In the genomic region with DNA sequence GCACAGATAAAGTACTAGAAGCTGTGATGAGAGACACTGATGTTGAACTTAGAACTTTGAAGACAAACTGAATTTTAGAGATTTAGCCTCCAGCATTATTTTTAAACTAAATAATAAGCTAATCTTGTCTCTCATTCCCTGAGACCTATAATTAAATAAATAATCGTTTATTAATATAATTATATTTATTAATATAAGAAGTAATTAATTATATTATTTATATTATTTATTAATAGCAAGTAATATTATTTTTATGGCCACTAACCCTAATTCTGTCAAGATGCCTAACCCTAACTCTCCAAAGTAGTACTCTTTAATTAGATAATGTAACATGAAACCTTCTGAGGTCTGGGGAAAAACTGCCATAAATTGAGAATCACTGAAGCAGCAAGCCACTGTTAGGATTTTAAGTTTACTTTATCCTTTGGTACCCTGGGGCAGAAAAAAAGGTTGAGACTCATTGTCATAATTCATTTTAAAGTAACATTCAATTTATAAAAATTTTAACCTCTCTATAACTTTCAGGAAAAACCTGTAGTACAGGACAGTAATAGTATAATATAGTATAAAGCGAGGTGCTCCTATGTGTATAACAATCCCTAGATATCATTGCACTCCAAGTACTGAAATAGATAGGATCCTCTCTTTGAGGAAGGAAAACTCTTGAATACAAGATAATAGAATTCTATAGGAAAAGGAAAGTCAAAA, we compare ENCODE assay signal across 1 cellular context.
TF ChIP-seq lines count a peak whose summit lies in the region.

No MANE protein-coding gene starts in this region.

TF ChIP-seq in SK-N-SH, 30 proteins besides CTCF, POLR2A, EP300 and RAD21 (continued from another document):
- no peak for TF ChIP-seq MXI1 (IDR thresholded peaks at IDR 0.05; ENCODE audit: low read depth, low read length)
- TF ChIP-seq, protein P1, sequence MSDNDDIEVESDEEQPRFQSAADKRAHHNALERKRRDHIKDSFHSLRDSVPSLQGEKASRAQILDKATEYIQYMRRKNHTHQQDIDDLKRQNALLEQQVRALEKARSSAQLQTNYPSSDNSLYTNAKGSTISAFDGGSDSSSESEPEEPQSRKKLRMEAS (IDR thresholded peaks at IDR 0.05; ENCODE audit: low read depth): no peak
- TF ChIP-seq, protein P2, sequence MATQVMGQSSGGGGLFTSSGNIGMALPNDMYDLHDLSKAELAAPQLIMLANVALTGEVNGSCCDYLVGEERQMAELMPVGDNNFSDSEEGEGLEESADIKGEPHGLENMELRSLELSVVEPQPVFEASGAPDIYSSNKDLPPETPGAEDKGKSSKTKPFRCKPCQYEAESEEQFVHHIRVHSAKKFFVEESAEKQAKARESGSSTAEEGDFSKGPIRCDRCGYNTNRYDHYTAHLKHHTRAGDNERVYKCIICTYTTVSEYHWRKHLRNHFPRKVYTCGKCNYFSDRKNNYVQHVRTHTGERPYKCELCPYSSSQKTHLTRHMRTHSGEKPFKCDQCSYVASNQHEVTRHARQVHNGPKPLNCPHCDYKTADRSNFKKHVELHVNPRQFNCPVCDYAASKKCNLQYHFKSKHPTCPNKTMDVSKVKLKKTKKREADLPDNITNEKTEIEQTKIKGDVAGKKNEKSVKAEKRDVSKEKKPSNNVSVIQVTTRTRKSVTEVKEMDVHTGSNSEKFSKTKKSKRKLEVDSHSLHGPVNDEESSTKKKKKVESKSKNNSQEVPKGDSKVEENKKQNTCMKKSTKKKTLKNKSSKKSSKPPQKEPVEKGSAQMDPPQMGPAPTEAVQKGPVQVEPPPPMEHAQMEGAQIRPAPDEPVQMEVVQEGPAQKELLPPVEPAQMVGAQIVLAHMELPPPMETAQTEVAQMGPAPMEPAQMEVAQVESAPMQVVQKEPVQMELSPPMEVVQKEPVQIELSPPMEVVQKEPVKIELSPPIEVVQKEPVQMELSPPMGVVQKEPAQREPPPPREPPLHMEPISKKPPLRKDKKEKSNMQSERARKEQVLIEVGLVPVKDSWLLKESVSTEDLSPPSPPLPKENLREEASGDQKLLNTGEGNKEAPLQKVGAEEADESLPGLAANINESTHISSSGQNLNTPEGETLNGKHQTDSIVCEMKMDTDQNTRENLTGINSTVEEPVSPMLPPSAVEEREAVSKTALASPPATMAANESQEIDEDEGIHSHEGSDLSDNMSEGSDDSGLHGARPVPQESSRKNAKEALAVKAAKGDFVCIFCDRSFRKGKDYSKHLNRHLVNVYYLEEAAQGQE (IDR thresholded peaks at IDR 0.05; ENCODE audit: low read depth, low read length): no peak
- TF ChIP-seq FOSL2 (IDR thresholded peaks at IDR 0.05; ENCODE audit: borderline replicate concordance, low read depth): no peak
- TF ChIP-seq, protein P3, sequence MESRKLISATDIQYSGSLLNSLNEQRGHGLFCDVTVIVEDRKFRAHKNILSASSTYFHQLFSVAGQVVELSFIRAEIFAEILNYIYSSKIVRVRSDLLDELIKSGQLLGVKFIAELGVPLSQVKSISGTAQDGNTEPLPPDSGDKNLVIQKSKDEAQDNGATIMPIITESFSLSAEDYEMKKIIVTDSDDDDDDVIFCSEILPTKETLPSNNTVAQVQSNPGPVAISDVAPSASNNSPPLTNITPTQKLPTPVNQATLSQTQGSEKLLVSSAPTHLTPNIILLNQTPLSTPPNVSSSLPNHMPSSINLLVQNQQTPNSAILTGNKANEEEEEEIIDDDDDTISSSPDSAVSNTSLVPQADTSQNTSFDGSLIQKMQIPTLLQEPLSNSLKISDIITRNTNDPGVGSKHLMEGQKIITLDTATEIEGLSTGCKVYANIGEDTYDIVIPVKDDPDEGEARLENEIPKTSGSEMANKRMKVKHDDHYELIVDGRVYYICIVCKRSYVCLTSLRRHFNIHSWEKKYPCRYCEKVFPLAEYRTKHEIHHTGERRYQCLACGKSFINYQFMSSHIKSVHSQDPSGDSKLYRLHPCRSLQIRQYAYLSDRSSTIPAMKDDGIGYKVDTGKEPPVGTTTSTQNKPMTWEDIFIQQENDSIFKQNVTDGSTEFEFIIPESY (IDR thresholded peaks at IDR 0.05; ENCODE audit: borderline replicate concordance, low read depth): no peak
- TF ChIP-seq, protein P4, sequence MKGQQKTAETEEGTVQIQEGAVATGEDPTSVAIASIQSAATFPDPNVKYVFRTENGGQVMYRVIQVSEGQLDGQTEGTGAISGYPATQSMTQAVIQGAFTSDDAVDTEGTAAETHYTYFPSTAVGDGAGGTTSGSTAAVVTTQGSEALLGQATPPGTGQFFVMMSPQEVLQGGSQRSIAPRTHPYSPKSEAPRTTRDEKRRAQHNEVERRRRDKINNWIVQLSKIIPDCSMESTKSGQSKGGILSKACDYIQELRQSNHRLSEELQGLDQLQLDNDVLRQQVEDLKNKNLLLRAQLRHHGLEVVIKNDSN (IDR thresholded peaks at IDR 0.05; ENCODE audit: borderline replicate concordance, low read depth): no peak
- no peak for TF ChIP-seq MEF2A (IDR thresholded peaks at IDR 0.05; ENCODE audit: borderline replicate concordance, low read depth)
- no peak for TF ChIP-seq CHD2 (IDR thresholded peaks at IDR 0.05; ENCODE audit: low read length, partially characterized antibody)
- TF ChIP-seq, protein P5, sequence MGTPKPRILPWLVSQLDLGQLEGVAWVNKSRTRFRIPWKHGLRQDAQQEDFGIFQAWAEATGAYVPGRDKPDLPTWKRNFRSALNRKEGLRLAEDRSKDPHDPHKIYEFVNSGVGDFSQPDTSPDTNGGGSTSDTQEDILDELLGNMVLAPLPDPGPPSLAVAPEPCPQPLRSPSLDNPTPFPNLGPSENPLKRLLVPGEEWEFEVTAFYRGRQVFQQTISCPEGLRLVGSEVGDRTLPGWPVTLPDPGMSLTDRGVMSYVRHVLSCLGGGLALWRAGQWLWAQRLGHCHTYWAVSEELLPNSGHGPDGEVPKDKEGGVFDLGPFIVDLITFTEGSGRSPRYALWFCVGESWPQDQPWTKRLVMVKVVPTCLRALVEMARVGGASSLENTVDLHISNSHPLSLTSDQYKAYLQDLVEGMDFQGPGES (IDR thresholded peaks at IDR 0.05; ENCODE audit: low read depth, low read length): no peak
